Comparison of ENCODE assay signal across 24 cellular contexts in genomic region chr5:101995585-101995984, GRCh38.
DNase-seq lines count a peak whose midpoint lies in the region; ATAC-seq and TF ChIP-seq lines count a peak whose summit lies in the region.
"Had no signal": no experiment of that assay in that cellular context is flagged by ENCODE, and none has a peak within 500 bp of the region (broad histone marks: within the 10 kb centered on the region; RNA-seq: fewer than 3 reads in every experiment).

No MANE protein-coding gene starts in this region.

- H3K27ac Mint-ChIP-seq in MCF 10A (ENCODE audit: low read depth, unreplicated experiment) (no peak overlapping the region), WTC11 (peak overlapping the region; percentile 61)
- H3K27ac Mint-ChIP-seq in activated CD4-positive, alpha-beta T cell treated with anti-CD3 and anti-CD28 coated beads, Interleukin-2, amount 10 ng/mL, durations not matched to agents 7 days and 5 days, result no peak overlapping the region
- H3K27ac Mint-ChIP-seq: activated naive CD4-positive, alpha-beta T cell treated with anti-CD3 and anti-CD28 coated beads, Interleukin-2, amount 50 U/mL, for 24 hours; activated T-cell treated with anti-CD3 and anti-CD28 coated beads, Interleukin-2, amount 50 U/mL, for 72 hours; endodermal cell had no signal

- H3K36me3 ChIP-seq in mammary epithelial cell (ENCODE audit: insufficient read depth, low read length) (no peaks in the 10 kb centered on the region), upper lobe of right lung (no peaks in the 10 kb centered on the region)
- H3K36me3 ChIP-seq: BLaER1, heart right ventricle had no signal

- H3K36me3 Mint-ChIP-seq in MCF 10A (ENCODE audit: insufficient read depth, unreplicated experiment) (no peaks in the 10 kb centered on the region), WTC11 (no peaks in the 10 kb centered on the region)
- no peaks in the 10 kb centered on the region for H3K36me3 Mint-ChIP-seq in activated CD4-positive, alpha-beta T cell treated with anti-CD3 and anti-CD28 coated beads, Interleukin-2, amount 10 ng/mL, durations not matched to agents 7 days and 5 days (ENCODE audit: low read depth)
- H3K36me3 Mint-ChIP-seq: activated naive CD4-positive, alpha-beta T cell treated with anti-CD3 and anti-CD28 coated beads, Interleukin-2, amount 50 U/mL, for 24 hours had no signal

- POLR2A ChIA-PET in MCF 10A (lab: Yijun Ruan, JAX), result no interaction called here
- POLR2A ChIA-PET in WTC11 (lab: Charles Lee), result no interaction called here
- POLR2A ChIA-PET in activated CD4-positive, alpha-beta T cell treated with anti-CD3 and anti-CD28 coated beads, Interleukin-2, amount 10 ng/mL, durations not matched to agents 7 days and 5 days (lab: Charles Lee), result no interaction called here

- no peaks in the 10 kb centered on the region for H3K4me1 Mint-ChIP-seq in MCF 10A (ENCODE audit: insufficient read depth, unreplicated experiment)
- peaks cover 20% of the 10 kb centered on the region for H3K4me1 Mint-ChIP-seq in WTC11
- no peaks in the 10 kb centered on the region for H3K4me1 Mint-ChIP-seq in activated CD4-positive, alpha-beta T cell treated with anti-CD3 and anti-CD28 coated beads, Interleukin-2, amount 10 ng/mL, durations not matched to agents 7 days and 5 days
- H3K4me1 Mint-ChIP-seq: activated naive CD4-positive, alpha-beta T cell treated with anti-CD3 and anti-CD28 coated beads, Interleukin-2, amount 50 U/mL, for 24 hours had no signal

- no TSS peak for BruUV-seq in mammary epithelial cell (replicated peaks; lab: Mats Ljungman, UMichigan)
- no TSS peak for BruUV-seq in MCF 10A (replicated peaks; lab: Mats Ljungman, UMichigan)

- no peaks in the 10 kb centered on the region for H3K9me3 ChIP-seq in mammary epithelial cell (replicated peaks; ENCODE audit: insufficient read depth, low read length)
- H3K9me3 ChIP-seq in upper lobe of right lung, result no peaks in the 10 kb centered on the region
- H3K9me3 ChIP-seq: BLaER1, psoas muscle had no signal

- H3K27me3 ChIP-seq in mammary epithelial cell (ENCODE audit: insufficient read depth, low read length), result no peaks in the 10 kb centered on the region
- H3K27me3 ChIP-seq in upper lobe of right lung, result no peaks in the 10 kb centered on the region
- H3K27me3 ChIP-seq: BLaER1, heart right ventricle had no signal

- H4K20me1 ChIP-seq in mammary epithelial cell (ENCODE audit: insufficient read depth, low read length), result no peaks in the 10 kb centered on the region
- H4K20me1 ChIP-seq: BLaER1 had no signal

- TF ChIP-seq CTCF in mammary epithelial cell (conservative IDR thresholded peaks at IDR 0.05 in 1 of 2, IDR thresholded peaks at IDR 0.05 in 1 of 2; ENCODE audit: extremely low read depth in 1 of 2, insufficient read depth in 1 of 2, low read depth in 1 of 2, low read length in 2 of 2), result no peak
- no peak for TF ChIP-seq CTCF in MCF 10A (IDR thresholded peaks at IDR 0.05; ENCODE audit: unreplicated experiment)
- TF ChIP-seq CTCF in WTC11 (IDR thresholded peaks at IDR 0.05), result no peak
- TF ChIP-seq CTCF in upper lobe of right lung (IDR thresholded peaks at IDR 0.05), result no peak

- H3K4me1 ChIP-seq in mammary epithelial cell (ENCODE audit: insufficient read depth, low read length) (no peaks in the 10 kb centered on the region), upper lobe of right lung (no peaks in the 10 kb centered on the region)
- H3K4me1 ChIP-seq: BLaER1, heart right ventricle, psoas muscle had no signal

- H3K4me3 Mint-ChIP-seq in MCF 10A (ENCODE audit: unreplicated experiment), result no peak overlapping the region
- H3K4me3 Mint-ChIP-seq in WTC11, result peak overlapping the region; percentile 3; the same call in 1 of the 2 replicates
- no peak overlapping the region for H3K4me3 Mint-ChIP-seq in activated CD4-positive, alpha-beta T cell treated with anti-CD3 and anti-CD28 coated beads, Interleukin-2, amount 10 ng/mL, durations not matched to agents 7 days and 5 days
- H3K4me3 Mint-ChIP-seq: activated naive CD4-positive, alpha-beta T cell treated with anti-CD3 and anti-CD28 coated beads, Interleukin-2, amount 50 U/mL, for 24 hours; activated T-cell treated with anti-CD3 and anti-CD28 coated beads, Interleukin-2, amount 50 U/mL, for 72 hours; endodermal cell; H9 had no signal

- CTCF ChIA-PET in mammary epithelial cell (lab: Charles Lee; ENCODE audit: low non-redundant PET) (no interaction called here), MCF 10A (lab: Yijun Ruan, JAX) (no interaction called here), WTC11 (lab: Charles Lee) (interaction anchor here (0.7 to 1.0 kb wide), 2 partner anchors 10 to 95 kb away, joined by 4 to 5 read pairs; no protein-coding TSS in a partner anchor)
- CTCF ChIA-PET in activated CD4-positive, alpha-beta T cell treated with anti-CD3 and anti-CD28 coated beads, Interleukin-2, amount 10 ng/mL, durations not matched to agents 7 days and 5 days (lab: Charles Lee), result no interaction called here

- H3K27me3 Mint-ChIP-seq in MCF 10A (ENCODE audit: insufficient read depth, unreplicated experiment), result peaks cover 11% of the 10 kb centered on the region
- no peaks in the 10 kb centered on the region; the same call in 1 of the 2 replicates for H3K27me3 Mint-ChIP-seq in WTC11 (ENCODE audit: low read depth)
- H3K27me3 Mint-ChIP-seq in activated CD4-positive, alpha-beta T cell treated with anti-CD3 and anti-CD28 coated beads, Interleukin-2, amount 10 ng/mL, durations not matched to agents 7 days and 5 days, result no peaks in the 10 kb centered on the region
- H3K27me3 Mint-ChIP-seq: activated naive CD4-positive, alpha-beta T cell treated with anti-CD3 and anti-CD28 coated beads, Interleukin-2, amount 50 U/mL, for 24 hours had no signal

- no peak overlapping the region for H3K4me3 ChIP-seq in mammary epithelial cell (replicated peaks in 1 of 3; ENCODE audit: insufficient read depth in 1 of 3, low read depth in 2 of 3, low read length in 3 of 3)
- H3K4me3 ChIP-seq in upper lobe of right lung, result no peak overlapping the region
- H3K4me3 ChIP-seq: BLaER1, GM12878, heart right ventricle, K562, psoas muscle, SK-N-MC had no signal

- no peak overlapping the region for H2AFZ ChIP-seq in mammary epithelial cell (ENCODE audit: low read depth, low read length)

- H3K4me2 ChIP-seq in mammary epithelial cell (ENCODE audit: insufficient read depth, low read depth, low read length), result no peak overlapping the region
- H3K4me2 ChIP-seq: BLaER1 had no signal

- H3K9me3 Mint-ChIP-seq in MCF 10A (ENCODE audit: unreplicated experiment), result no peaks in the 10 kb centered on the region
- H3K9me3 Mint-ChIP-seq in WTC11, result peaks cover 3% of the 10 kb centered on the region; the same call in 1 of the 2 replicates
- no peaks in the 10 kb centered on the region for H3K9me3 Mint-ChIP-seq in activated CD4-positive, alpha-beta T cell treated with anti-CD3 and anti-CD28 coated beads, Interleukin-2, amount 10 ng/mL, durations not matched to agents 7 days and 5 days
- H3K9me3 Mint-ChIP-seq: activated naive CD4-positive, alpha-beta T cell treated with anti-CD3 and anti-CD28 coated beads, Interleukin-2, amount 50 U/mL, for 24 hours; activated T-cell treated with anti-CD3 and anti-CD28 coated beads, Interleukin-2, amount 50 U/mL, for 72 hours; endodermal cell; H9 had no signal

- no peak overlapping the region for H3K9ac ChIP-seq in mammary epithelial cell (ENCODE audit: insufficient read depth, low read length)
- H3K9ac ChIP-seq: BLaER1 had no signal

- dilution Hi-C loops in mammary epithelial cell (cut with HindIII; ENCODE audit: low sequenced_read_pairs), result no loop called here

- peak; percentile 38; the same call in 1 of the 2 replicates for ATAC-seq in WTC11
- ATAC-seq in upper lobe of right lung, result peak; percentile 58
- no peak for ATAC-seq in stimulated activated naive CD8-positive, alpha-beta T cell treated with anti-CD3 and anti-CD28 coated beads, Interleukin-15, Interleukin-2, amounts not matched to agents 100 U/mL and 50 U/mL, for 24 hours
- no peak for ATAC-seq in GM21717 (IDR thresholded peaks at IDR 0.05; ENCODE audit: unreplicated experiment)
- ATAC-seq: activated CD4-positive, CD25-positive, alpha-beta regulatory T cell treated with anti-CD3 and anti-CD28 coated beads, Interleukin-2, amount 50 U/mL, for 24 hours; activated T-cell treated with anti-CD3 and anti-CD28 coated beads, Interleukin-2, amount 50 U/mL, for 72 hours; GM12878; heart right ventricle; K562; psoas muscle had no signal

- intact Hi-C loops in mammary epithelial cell (cut with micrococcal nuclease) (no loop called here), MCF 10A (cut with micrococcal nuclease) (no loop called here), upper lobe of right lung (cut with DNase I) (no loop called here)

- H3K27ac ChIP-seq in mammary epithelial cell (ENCODE audit: insufficient read depth, low read depth, low read length) (no peak overlapping the region), upper lobe of right lung (no peak overlapping the region)
- H3K27ac ChIP-seq: BLaER1, heart right ventricle, psoas muscle, SK-N-MC had no signal

- WGBS in mammary epithelial cell (ENCODE audit: low coverage, missing lambda C conversion rate), result 0% methylated on average over 2 of the region's 2 CpGs

- peak; percentile 8 for DNase-seq in mammary epithelial cell
- DNase-seq in MCF 10A (ENCODE audit: unreplicated experiment), result no peak
- no peak for DNase-seq in WTC11 (ENCODE audit: low spot score)
- DNase-seq in left kidney (ENCODE audit: low read depth, low spot score), result peak; percentile 9
- no peak for DNase-seq in upper lobe of right lung
- DNase-seq in stimulated activated naive CD8-positive, alpha-beta T cell treated with anti-CD3 and anti-CD28 coated beads, Interleukin-15, Interleukin-2, amounts not matched to agents 100 U/mL and 50 U/mL, for 24 hours, result no peak
- no peak for DNase-seq in activated CD4-positive, alpha-beta T cell treated with anti-CD3 and anti-CD28 coated beads, Interleukin-2, amount 10 ng/mL, durations not matched to agents 7 days and 5 days
- DNase-seq: activated T-cell treated with anti-CD3 and anti-CD28 coated beads, Interleukin-2, amount 50 U/mL, for 72 hours; endodermal cell; H9; heart right ventricle; kidney; NCI-H2029 treated with DMSO at 0.1 percent for 48 hours; NCI-H526 treated with DMSO at 0.1 percent for 48 hours; psoas muscle; stimulated activated CD4-positive, alpha-beta T cell treated with anti-CD3 and anti-CD28 coated beads, Interleukin-4, amount 100 ng/mL, for 24 hours; T-helper 9 cell had no signal

- H3K79me2 ChIP-seq in mammary epithelial cell (ENCODE audit: insufficient read depth, low read length), result no peaks in the 10 kb centered on the region

- in situ Hi-C loops in mammary epithelial cell (cut with MboI; ENCODE audit: low sequenced_read_pairs in 2 of 2), result no loop called here

Comparison
In these comparisons a context has a peak if more than half of its experiments do, and no peak if none do; other contexts are left out.
1. DNase-seq: peak in mammary epithelial cell (single experiment) and left kidney (single experiment); none in MCF 10A (single experiment), WTC11 (single experiment), upper lobe of right lung (single experiment), stimulated activated naive CD8-positive, alpha-beta T cell treated with anti-CD3 and anti-CD28 coated beads, Interleukin-15, Interleukin-2, amounts not matched to agents 100 U/mL and 50 U/mL, for 24 hours (single experiment) and activated CD4-positive, alpha-beta T cell treated with anti-CD3 and anti-CD28 coated beads, Interleukin-2, amount 10 ng/mL, durations not matched to agents 7 days and 5 days (single experiment).
2. ATAC-seq: peak in WTC11 (single experiment) and upper lobe of right lung (single experiment); none in stimulated activated naive CD8-positive, alpha-beta T cell treated with anti-CD3 and anti-CD28 coated beads, Interleukin-15, Interleukin-2, amounts not matched to agents 100 U/mL and 50 U/mL, for 24 hours (single experiment) and GM21717 (single experiment).